In the genomic region with DNA sequence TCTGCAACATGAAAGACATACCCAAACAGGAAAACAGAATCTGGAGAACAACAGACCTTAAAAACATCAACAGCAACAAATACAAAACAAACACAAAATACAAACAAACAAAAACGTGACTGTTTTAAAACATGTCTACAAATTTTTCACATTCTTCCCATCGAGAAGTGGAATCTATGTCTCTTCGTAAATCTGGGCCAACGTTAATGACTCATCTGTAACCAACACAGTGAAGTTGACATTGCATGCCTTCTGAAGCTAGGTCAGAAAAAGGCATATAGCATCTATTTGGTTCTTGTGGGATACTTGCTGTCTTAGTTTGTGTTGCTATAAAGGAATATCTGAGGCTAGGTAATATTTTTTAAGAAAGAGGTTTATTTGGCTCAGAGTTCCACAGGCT, we compare ENCODE assay signal across 20 cellular contexts.
A peak's percentile ranks its signal among the peaks of the same experiment; 100 is the strongest.
DNase-seq lines count a peak whose midpoint lies in the region; ATAC-seq, FAIRE-seq and TF ChIP-seq lines count a peak whose summit lies in the region.
"Had no signal": no experiment of that assay in that cellular context is flagged by ENCODE, and none has a peak within 500 bp of the region (broad histone marks: within the 10 kb centered on the region; RNA-seq: fewer than 3 reads in every experiment).

No MANE protein-coding gene starts in this region.

- DNase-seq in H54 (ENCODE audit: insufficient read length, low spot score) (peak; percentile 12), astrocyte of the hippocampus (ENCODE audit: low read depth, low spot score) (peak; percentile 62), iris pigment epithelial cell (ENCODE audit: low read depth) (peak; percentile 90), NCI-H1694 treated with DMSO at 0.1 percent for 48 hours (lab: John Stamatoyannopoulos, UW) (no peak)
- DNase-seq in activated CD8-positive, alpha-beta memory T cell treated with anti-CD3 and anti-CD28 coated beads, Interleukin-2, amount 50 U/mL, for 4 hours = no peak
- no peak for DNase-seq in stimulated activated CD4-positive, alpha-beta T cell treated with anti-CD3 and anti-CD28 coated beads, Interleukin-2, amount 100 ng/mL, for 24 hours
- DNase-seq: activated gamma-delta T cell treated with Interleukin-2 at 50 U/mL for 16 hours; effector CD8-positive, alpha-beta T cell; immature natural killer cell; mammary epithelial cell; NCI-H1694; NCI-H748 treated with DMSO at 0.1 percent for 48 hours; RPMI8226; stimulated activated CD4-positive, alpha-beta T cell treated with anti-CD3 and anti-CD28 coated beads, Interleukin-4, amount 100 ng/mL, for 24 hours; SW 1271; WERI-Rb-1 had no signal

- no peak overlapping the region for H3K27ac ChIP-seq in ACC112 (ENCODE audit: low read depth, low read length)
- H3K27ac ChIP-seq: right lobe of liver, WERI-Rb-1 had no signal

- H2AFZ ChIP-seq in ACC112 (ENCODE audit: low read length, unreplicated experiment) = peak overlapping the region; percentile 29

- FAIRE-seq in H54 (lab: Jason Lieb, UNC) = peak; percentile 78

- ATAC-seq in esophagus mucosa = no peak
- ATAC-seq: HCT116 had no signal

- no peaks in the 10 kb centered on the region for H3K27me3 ChIP-seq in ACC112 (ENCODE audit: insufficient read depth, low read length)
- H3K27me3 ChIP-seq: right lobe of liver had no signal

- H3K4me1 ChIP-seq in ACC112 (ENCODE audit: control insufficient read depth, insufficient read depth, low read length, unreplicated experiment) = peaks cover 10% of the 10 kb centered on the region

- H3K36me3 ChIP-seq in ACC112 (ENCODE audit: insufficient read depth, low read length) = no peaks in the 10 kb centered on the region
- H3K36me3 ChIP-seq: right lobe of liver had no signal

- no peaks in the 10 kb centered on the region for H3K79me2 ChIP-seq in ACC112 (ENCODE audit: control insufficient read depth, insufficient read depth, low read length, unreplicated experiment)

- H3K4me3 ChIP-seq in ACC112 (ENCODE audit: low read depth, low read length) = no peak overlapping the region
- H3K4me3 ChIP-seq: right lobe of liver had no signal

- TF ChIP-seq POLR2A in H54 (IDR thresholded peaks at IDR 0.05; ENCODE audit: low read depth, low read length) = no peak

Comparison
In these comparisons a context has a peak if more than half of its experiments do, and no peak if none do; other contexts are left out.
1. DNase-seq: peak in H54 (single experiment), astrocyte of the hippocampus (single experiment) and iris pigment epithelial cell (single experiment); none in NCI-H1694 treated with DMSO at 0.1 percent for 48 hours (single experiment), activated CD8-positive, alpha-beta memory T cell treated with anti-CD3 and anti-CD28 coated beads, Interleukin-2, amount 50 U/mL, for 4 hours (single experiment) and stimulated activated CD4-positive, alpha-beta T cell treated with anti-CD3 and anti-CD28 coated beads, Interleukin-2, amount 100 ng/mL, for 24 hours (0 of 2).